ENCODE assay signal across 1 cellular context in genomic region chr1:214521458-214521857, GRCh38. TPM values are rescaled to one million over a fixed set of nuclear protein-coding genes. Genes with fewer than 3 reads are reported as not detected.
"Had no signal": no experiment of that assay in that cellular context is flagged by ENCODE, and none has a peak within 500 bp of the region (broad histone marks: within the 10 kb centered on the region; RNA-seq: fewer than 3 reads in every experiment).

No MANE protein-coding gene starts in this region.

RNA-seq across cellular contexts. Expression of gene PTPN14, which starts 29.9 kb away (rescaled TPM):
- total RNA-seq: OCI-LY7 had no signal
